ENCODE assay signal across 22 cellular contexts in genomic region chr12:52091061-52091460, GRCh38. TPM values are rescaled to one million over a fixed set of nuclear protein-coding genes. Genes with fewer than 3 reads are reported as not detected.
DNase-seq lines count a peak whose midpoint lies in the region; ATAC-seq and TF ChIP-seq lines count a peak whose summit lies in the region.
"Had no signal": no experiment of that assay in that cellular context is flagged by ENCODE, and none has a peak within 500 bp of the region (broad histone marks: within the 10 kb centered on the region; RNA-seq: fewer than 3 reads in every experiment).

No MANE protein-coding gene starts in this region.

- no peak overlapping the region for H2AFZ ChIP-seq in OCI-LY1 (ENCODE audit: low read length)

- CTCF ChIA-PET in activated CD8-positive, alpha-beta T cell treated with anti-CD3 and anti-CD28 coated beads for 36 hours (lab: Charles Lee) = interaction anchor here (0.7 to 1.5 kb wide), 11 partner anchors 8 to 216 kb away, joined by 3 to 10 read pairs (median 3); no protein-coding TSS in a partner anchor

- no peak for ATAC-seq in GM19395 (IDR thresholded peaks at IDR 0.05; ENCODE audit: unreplicated experiment)
- no peak for ATAC-seq in activated CD8-positive, alpha-beta T cell treated with anti-CD3 and anti-CD28 coated beads for 36 hours

- H3K9me2 ChIP-seq in OCI-LY1 (ENCODE audit: low read depth, low read length) = no peaks in the 10 kb centered on the region

- no peak overlapping the region for H3K27ac Mint-ChIP-seq in activated CD8-positive, alpha-beta T cell treated with anti-CD3 and anti-CD28 coated beads for 36 hours

- no peak overlapping the region for H3K4me2 ChIP-seq in OCI-LY1 (ENCODE audit: low read length)
- H3K4me2 ChIP-seq: BLaER1 had no signal

- H3K79me2 ChIP-seq in OCI-LY1 (ENCODE audit: insufficient read depth, low read length) = no peaks in the 10 kb centered on the region

- peak overlapping the region; percentile 52 for H3K27ac ChIP-seq in OCI-LY1 (ENCODE audit: low read depth, low read length, poor library complexity, severe bottlenecking)
- H3K27ac ChIP-seq: BLaER1, Peyer's patch, SK-N-MC had no signal

- no peak overlapping the region for H3K4me3 Mint-ChIP-seq in activated CD8-positive, alpha-beta T cell treated with anti-CD3 and anti-CD28 coated beads for 36 hours
- H3K4me3 Mint-ChIP-seq: CD4-positive, CD25-positive, alpha-beta regulatory T cell had no signal

- peak; percentile 1 for DNase-seq in AG08395 (ENCODE audit: low spot score)
- peak; percentile 1 for DNase-seq in GM20000 (ENCODE audit: low spot score)
- DNase-seq in iPS-NIHi11 (ENCODE audit: low spot score) = peak; percentile 49
- no peak for DNase-seq in SHP77 treated with DMSO at 0.1 percent for 48 hours (lab: John Stamatoyannopoulos, UW)
- DNase-seq in activated CD8-positive, alpha-beta T cell treated with anti-CD3 and anti-CD28 coated beads for 36 hours = no peak
- DNase-seq in NCI-H187 treated with DMSO at 0.1 percent for 48 hours (lab: John Stamatoyannopoulos, UW) = no peak
- DNase-seq: CD4-positive, CD25-positive, alpha-beta regulatory T cell; DMS153; IMR-90; KG1; MG63; NCI-H1694; NCI-H226; NCI-H69; OCI-M1; Peyer's patch; SIG-M5 had no signal

- H3K36me3 Mint-ChIP-seq in activated CD8-positive, alpha-beta T cell treated with anti-CD3 and anti-CD28 coated beads for 36 hours (ENCODE audit: low read depth) = no peaks in the 10 kb centered on the region
- H3K36me3 Mint-ChIP-seq: CD4-positive, CD25-positive, alpha-beta regulatory T cell had no signal

- no peaks in the 10 kb centered on the region for H3K4me1 Mint-ChIP-seq in activated CD8-positive, alpha-beta T cell treated with anti-CD3 and anti-CD28 coated beads for 36 hours (ENCODE audit: low read depth)
- H3K4me1 Mint-ChIP-seq: CD4-positive, CD25-positive, alpha-beta regulatory T cell had no signal

- intact Hi-C loops in activated CD8-positive, alpha-beta T cell treated with anti-CD3 and anti-CD28 coated beads for 36 hours (cut with micrococcal nuclease) = no loop called here

- peaks cover 45% of the 10 kb centered on the region for H3K4me1 ChIP-seq in OCI-LY1 (ENCODE audit: insufficient read depth, low read length, severe bottlenecking)

- H3K27me3 Mint-ChIP-seq in activated CD8-positive, alpha-beta T cell treated with anti-CD3 and anti-CD28 coated beads for 36 hours = peaks cover 37% of the 10 kb centered on the region

- H3K27me3 ChIP-seq in OCI-LY1 (ENCODE audit: insufficient read depth, low read length) = no peaks in the 10 kb centered on the region
- H3K27me3 ChIP-seq: BLaER1, Peyer's patch had no signal

- H3K36me3 ChIP-seq in OCI-LY1 (ENCODE audit: insufficient read depth, low read length) = 0 out of 2 replicates have a peak, but pooled peaks cover 3% of the 10 kb centered on the region
- H3K36me3 ChIP-seq: BLaER1, MG63, Peyer's patch had no signal

- POLR2A ChIA-PET in activated CD8-positive, alpha-beta T cell treated with anti-CD3 and anti-CD28 coated beads for 36 hours (lab: Charles Lee) = interaction anchor here (1.1 kb wide), 1 partner anchor 13 kb away, joined by 3 read pairs; no protein-coding TSS in a partner anchor

- no peaks in the 10 kb centered on the region for H4K20me1 ChIP-seq in OCI-LY1 (ENCODE audit: insufficient read depth, low read length)
- H4K20me1 ChIP-seq: BLaER1 had no signal

- H3K9me3 Mint-ChIP-seq in activated CD8-positive, alpha-beta T cell treated with anti-CD3 and anti-CD28 coated beads for 36 hours = no peaks in the 10 kb centered on the region

- no peaks in the 10 kb centered on the region for H3K9me3 ChIP-seq in OCI-LY1 (ENCODE audit: low read length)
- H3K9me3 ChIP-seq: BLaER1, MG63, Peyer's patch had no signal

- H3F3A ChIP-seq in OCI-LY1 (ENCODE audit: insufficient read depth, low read length) = no peaks in the 10 kb centered on the region

- TF ChIP-seq CTCF in GM20000 (IDR thresholded peaks at IDR 0.05; ENCODE audit: extremely low read depth, missing control alignments) (no peak), OCI-LY1 (IDR thresholded peaks at IDR 0.05; ENCODE audit: low read length) (no peak)
- TF ChIP-seq CTCF in activated CD8-positive, alpha-beta T cell treated with anti-CD3 and anti-CD28 coated beads for 36 hours (IDR thresholded peaks at IDR 0.05) = no peak

- no peak overlapping the region for H3K9ac ChIP-seq in OCI-LY1 (ENCODE audit: low read length)
- H3K9ac ChIP-seq: BLaER1 had no signal

- no peak overlapping the region for H3K4me3 ChIP-seq in OCI-LY1 (ENCODE audit: low read depth, low read length, poor library complexity, severe bottlenecking)
- H3K4me3 ChIP-seq: BLaER1, MG63, Peyer's patch, SK-N-MC had no signal

RNA-seq across cellular contexts. Expression of gene SMIM41, which starts 11.6 kb away (rescaled TPM):
- total RNA-seq in activated CD8-positive, alpha-beta T cell treated with anti-CD3 and anti-CD28 coated beads for 36 hours = not detected
- total RNA-seq: A172, IMR-90 had no signal

RNA-seq across cellular contexts. Expression of gene ATG101, which starts 21.3 kb away (rescaled TPM):
- total RNA-seq in activated CD8-positive, alpha-beta T cell treated with anti-CD3 and anti-CD28 coated beads for 36 hours = 10 to 100 TPM; 25.6 to 28.4 TPM

RNA-seq across cellular contexts. Expression of gene NR4A1, which starts 39.8 kb away (rescaled TPM):
- total RNA-seq in activated CD8-positive, alpha-beta T cell treated with anti-CD3 and anti-CD28 coated beads for 36 hours = 100 to 1,000 TPM; 120 to 128 TPM

Comparison
In these comparisons a context has a peak if more than half of its experiments do, and no peak if none do; other contexts are left out.
1. DNase-seq: peak in AG08395 (single experiment), GM20000 (single experiment) and iPS-NIHi11 (single experiment); none in SHP77 treated with DMSO at 0.1 percent for 48 hours (single experiment), activated CD8-positive, alpha-beta T cell treated with anti-CD3 and anti-CD28 coated beads for 36 hours (single experiment) and NCI-H187 treated with DMSO at 0.1 percent for 48 hours (single experiment).